8 cellular contexts compared by ENCODE assay signal in genomic region chr10:58513189-58514101, GRCh38. TPM values are rescaled to one million over a fixed set of nuclear protein-coding genes. Genes with fewer than 3 reads are reported as not detected.
DNase-seq lines count a peak whose midpoint lies in the region; ATAC-seq, FAIRE-seq and TF ChIP-seq lines count a peak whose summit lies in the region.

No MANE protein-coding gene starts in this region.

- peaks cover 0 to 5% of the 10 kb centered on the region in 2 donors for H3K4me1 ChIP-seq in duodenal mucosa (ENCODE audit: control insufficient read depth in 1 of 2, insufficient read depth in 2 of 2, low read length in 2 of 2)

- DNase-seq in AG04449 (ENCODE audit: low read depth, low spot score) (no peak), RPMI7951 (ENCODE audit: low read depth) (peak; percentile 79), left kidney (ENCODE audit: low read depth, low spot score) (peak; percentile 82), DMS79 treated with DMSO at 0.1 percent for 48 hours (lab: John Stamatoyannopoulos, UW) (no peak), D721Med (ENCODE audit: insufficient read length, low spot score) (no peak)
- peak in 1 of 2 donors; percentile 50 for DNase-seq in stimulated activated effector memory CD8-positive, alpha-beta T cell treated with anti-CD3 and anti-CD28 coated beads, Interleukin-12 subunit alpha, Interleukin-12 subunit beta, amount 100 ng/mL, for 72 hours (ENCODE audit: low spot score in 2 of 2)

- H3K4me3 Mint-ChIP-seq in stimulated activated effector memory CD8-positive, alpha-beta T cell treated with anti-CD3 and anti-CD28 coated beads, Interleukin-12 subunit alpha, Interleukin-12 subunit beta, amount 100 ng/mL, for 72 hours: peak overlapping the region; percentile 56

- no peaks in the 10 kb centered on the region for H3K36me3 Mint-ChIP-seq in stimulated activated effector memory CD8-positive, alpha-beta T cell treated with anti-CD3 and anti-CD28 coated beads, Interleukin-12 subunit alpha, Interleukin-12 subunit beta, amount 100 ng/mL, for 72 hours

- peaks cover 29 to 47% of the 10 kb centered on the region in 2 donors for H3K27me3 ChIP-seq in duodenal mucosa (ENCODE audit: control insufficient read depth in 1 of 2, insufficient read depth in 2 of 2, low read length in 2 of 2)

- no peaks in the 10 kb centered on the region for H3K9me3 ChIP-seq in duodenal mucosa (ENCODE audit: control insufficient read depth in 1 of 2, low read length in 2 of 2)

- POLR2A ChIA-PET in AG04449 (lab: Yijun Ruan, JAX): interaction anchor here (0.5 to 1.4 kb wide), 8 partner anchors 16 to 454 kb away, joined by 3 to 7 read pairs (median 3); no protein-coding TSS in a partner anchor

- peaks cover 14% of the 10 kb centered on the region for H3K4me1 Mint-ChIP-seq in stimulated activated effector memory CD8-positive, alpha-beta T cell treated with anti-CD3 and anti-CD28 coated beads, Interleukin-12 subunit alpha, Interleukin-12 subunit beta, amount 100 ng/mL, for 72 hours

- FAIRE-seq in D721Med (lab: Jason Lieb, UNC): no peak

- CTCF ChIA-PET in AG04449 (lab: Yijun Ruan, JAX): interaction anchor here (0.6 to 2.9 kb wide), 7 partner anchors 9 to 127 kb away, joined by 3 to 14 read pairs (median 4); no protein-coding TSS in a partner anchor

- TF ChIP-seq CTCF in AG04449 (IDR thresholded peaks at IDR 0.05; ENCODE audit: insufficient read depth, low read length, missing control alignments) (no peak), D721Med (IDR thresholded peaks at IDR 0.05; ENCODE audit: insufficient read depth, missing control alignments) (no peak)

- ATAC-seq in GM19351 (IDR thresholded peaks at IDR 0.05; ENCODE audit: unreplicated experiment): peak; percentile 1
- ATAC-seq in stimulated activated effector memory CD8-positive, alpha-beta T cell treated with anti-CD3 and anti-CD28 coated beads, Interleukin-12 subunit alpha, Interleukin-12 subunit beta, amount 100 ng/mL, for 72 hours: peak; percentile 15

- no peaks in the 10 kb centered on the region for H3K36me3 ChIP-seq in duodenal mucosa (ENCODE audit: control insufficient read depth in 1 of 2, insufficient read depth in 2 of 2, low read length in 2 of 2)

- no peaks in the 10 kb centered on the region for H3K9me3 Mint-ChIP-seq in stimulated activated effector memory CD8-positive, alpha-beta T cell treated with anti-CD3 and anti-CD28 coated beads, Interleukin-12 subunit alpha, Interleukin-12 subunit beta, amount 100 ng/mL, for 72 hours

- peak overlapping the region; percentile 65 for H3K27ac ChIP-seq in duodenal mucosa (ENCODE audit: low read depth, low read length)

- H3K27ac Mint-ChIP-seq in stimulated activated effector memory CD8-positive, alpha-beta T cell treated with anti-CD3 and anti-CD28 coated beads, Interleukin-12 subunit alpha, Interleukin-12 subunit beta, amount 100 ng/mL, for 72 hours: no peak overlapping the region

- peak overlapping the region; percentile 67 for H3K4me3 ChIP-seq in AG04449 (ENCODE audit: low read depth, low read length)
- H3K4me3 ChIP-seq in duodenal mucosa (ENCODE audit: low read depth in 1 of 2, low read length in 2 of 2): peak overlapping the region; percentile 45 to 70

- no peak overlapping the region for H3K9ac ChIP-seq in duodenal mucosa (ENCODE audit: low read depth in 1 of 2, low read length in 2 of 2)

RNA-seq across cellular contexts. Expression of gene BICC1, which starts 0.8 kb away (rescaled TPM):
- 28.3 and 37.6 TPM in 2 replicates for total RNA-seq in RPMI7951 (2014; rRNA removed; shearing (Covaris generic))

Comparison
In these comparisons a context has a peak if more than half of its experiments do, and no peak if none do; other contexts are left out.
1. DNase-seq: peak in RPMI7951 (single experiment) and left kidney (single experiment); none in AG04449 (single experiment), DMS79 treated with DMSO at 0.1 percent for 48 hours (single experiment) and D721Med (single experiment).